In the genomic region with DNA sequence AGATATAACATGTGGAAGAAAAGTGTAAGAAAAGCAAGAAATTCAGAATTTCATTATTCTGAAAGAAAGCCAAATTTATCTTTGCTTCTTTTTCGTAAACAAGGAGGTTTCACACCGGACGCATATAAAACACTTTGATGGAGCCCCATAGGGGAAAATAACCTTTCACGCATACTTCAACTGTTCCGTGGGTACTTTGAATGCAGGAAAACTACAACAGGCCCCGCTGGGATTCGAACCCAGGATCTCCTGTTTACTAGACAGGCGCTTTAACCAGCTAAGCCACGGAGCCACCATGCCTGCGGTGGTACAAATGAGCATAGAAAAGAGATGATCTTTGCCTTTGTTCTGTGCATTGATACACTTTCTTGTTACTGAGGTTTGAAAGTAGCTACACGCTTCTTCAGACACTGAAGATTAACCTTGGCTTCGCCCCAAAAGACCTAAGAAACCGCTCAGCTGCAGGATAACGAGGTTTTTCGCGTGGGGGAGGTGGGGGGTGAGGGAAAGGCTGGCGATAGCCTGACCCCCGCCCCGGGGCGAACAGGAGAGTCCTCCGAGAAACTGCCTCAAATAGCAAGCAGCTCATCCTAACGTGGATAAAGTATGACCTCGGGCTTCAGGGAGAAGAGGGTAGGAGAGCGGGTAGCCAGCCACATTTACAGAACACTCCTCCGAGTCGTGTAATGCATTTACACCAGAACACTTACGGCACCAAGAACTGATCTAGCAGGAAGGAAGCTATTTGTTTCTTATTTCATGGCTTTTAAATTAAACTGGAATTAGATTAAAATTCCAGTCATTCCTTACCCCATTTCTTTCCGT, we compare ENCODE assay signal across 1 cellular context.
A peak's percentile ranks its signal among the peaks of the same experiment; 100 is the strongest.
TF ChIP-seq lines count a peak whose summit lies in the region.

No MANE protein-coding gene starts in this region.

TF ChIP-seq in GM12878, 131 proteins besides CTCF, POLR2A, EP300 and RAD21 (continued from another document and continues in another):
- TF ChIP-seq TAF1 (IDR thresholded peaks at IDR 0.05; ENCODE audit: borderline replicate concordance, low read depth, low read length) = no peak
- no peak for TF ChIP-seq CHD2 (IDR thresholded peaks at IDR 0.05; ENCODE audit: borderline replicate concordance, low read depth, low read length)
- TF ChIP-seq SMARCA5 (IDR thresholded peaks at IDR 0.05) = peak; percentile 86
- no peak for TF ChIP-seq SIX5 (IDR thresholded peaks at IDR 0.05; ENCODE audit: low read depth, low read length, severe bottlenecking)
- no peak; a peak in 1 of 4 replicates for TF ChIP-seq BHLHE40 (IDR thresholded peaks at IDR 0.05; ENCODE audit: borderline replicate concordance in 1 of 2, low read depth in 2 of 2, low read length in 1 of 2)
- TF ChIP-seq CEBPZ (IDR thresholded peaks at IDR 0.05; ENCODE audit: low read depth, low read length) = no peak
- no peak for TF ChIP-seq ESRRA (IDR thresholded peaks at IDR 0.05; ENCODE audit: low read length)
- no peak for TF ChIP-seq MYB (IDR thresholded peaks at IDR 0.05; ENCODE audit: borderline replicate concordance, low read depth, low read length)
- TF ChIP-seq, protein P1, sequence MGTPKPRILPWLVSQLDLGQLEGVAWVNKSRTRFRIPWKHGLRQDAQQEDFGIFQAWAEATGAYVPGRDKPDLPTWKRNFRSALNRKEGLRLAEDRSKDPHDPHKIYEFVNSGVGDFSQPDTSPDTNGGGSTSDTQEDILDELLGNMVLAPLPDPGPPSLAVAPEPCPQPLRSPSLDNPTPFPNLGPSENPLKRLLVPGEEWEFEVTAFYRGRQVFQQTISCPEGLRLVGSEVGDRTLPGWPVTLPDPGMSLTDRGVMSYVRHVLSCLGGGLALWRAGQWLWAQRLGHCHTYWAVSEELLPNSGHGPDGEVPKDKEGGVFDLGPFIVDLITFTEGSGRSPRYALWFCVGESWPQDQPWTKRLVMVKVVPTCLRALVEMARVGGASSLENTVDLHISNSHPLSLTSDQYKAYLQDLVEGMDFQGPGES (IDR thresholded peaks at IDR 0.05) = no peak
- no peak for TF ChIP-seq JUND (IDR thresholded peaks at IDR 0.05; ENCODE audit: low read depth, low read length)
- no peak for TF ChIP-seq ZBTB4 (CRISPR knock-in tag; IDR thresholded peaks at IDR 0.05)
- TF ChIP-seq ZNF592 (IDR thresholded peaks at IDR 0.05) = no peak
- TF ChIP-seq PAX5 (IDR thresholded peaks at IDR 0.05; ENCODE audit: borderline replicate concordance, low read depth, low read length) = no peak
- no peak for TF ChIP-seq NRF1 (conservative IDR thresholded peaks at IDR 0.05; ENCODE audit: low read depth, low read length)
- no peak for TF ChIP-seq SUPT20H (IDR thresholded peaks at IDR 0.05; ENCODE audit: borderline replicate concordance, control insufficient read depth, low read depth, low read length)
- TF ChIP-seq MTA3 (IDR thresholded peaks at IDR 0.05; ENCODE audit: borderline replicate concordance, low read length) = peak; percentile 49; the same call in 1 of the 2 replicates
- TF ChIP-seq STAT1 (conservative IDR thresholded peaks at IDR 0.05) = peak; percentile 80; the same call in 1 of the 2 replicates
- TF ChIP-seq KLF5 (IDR thresholded peaks at IDR 0.05; ENCODE audit: partially characterized antibody) = peak; percentile 86
- TF ChIP-seq, protein P2, sequence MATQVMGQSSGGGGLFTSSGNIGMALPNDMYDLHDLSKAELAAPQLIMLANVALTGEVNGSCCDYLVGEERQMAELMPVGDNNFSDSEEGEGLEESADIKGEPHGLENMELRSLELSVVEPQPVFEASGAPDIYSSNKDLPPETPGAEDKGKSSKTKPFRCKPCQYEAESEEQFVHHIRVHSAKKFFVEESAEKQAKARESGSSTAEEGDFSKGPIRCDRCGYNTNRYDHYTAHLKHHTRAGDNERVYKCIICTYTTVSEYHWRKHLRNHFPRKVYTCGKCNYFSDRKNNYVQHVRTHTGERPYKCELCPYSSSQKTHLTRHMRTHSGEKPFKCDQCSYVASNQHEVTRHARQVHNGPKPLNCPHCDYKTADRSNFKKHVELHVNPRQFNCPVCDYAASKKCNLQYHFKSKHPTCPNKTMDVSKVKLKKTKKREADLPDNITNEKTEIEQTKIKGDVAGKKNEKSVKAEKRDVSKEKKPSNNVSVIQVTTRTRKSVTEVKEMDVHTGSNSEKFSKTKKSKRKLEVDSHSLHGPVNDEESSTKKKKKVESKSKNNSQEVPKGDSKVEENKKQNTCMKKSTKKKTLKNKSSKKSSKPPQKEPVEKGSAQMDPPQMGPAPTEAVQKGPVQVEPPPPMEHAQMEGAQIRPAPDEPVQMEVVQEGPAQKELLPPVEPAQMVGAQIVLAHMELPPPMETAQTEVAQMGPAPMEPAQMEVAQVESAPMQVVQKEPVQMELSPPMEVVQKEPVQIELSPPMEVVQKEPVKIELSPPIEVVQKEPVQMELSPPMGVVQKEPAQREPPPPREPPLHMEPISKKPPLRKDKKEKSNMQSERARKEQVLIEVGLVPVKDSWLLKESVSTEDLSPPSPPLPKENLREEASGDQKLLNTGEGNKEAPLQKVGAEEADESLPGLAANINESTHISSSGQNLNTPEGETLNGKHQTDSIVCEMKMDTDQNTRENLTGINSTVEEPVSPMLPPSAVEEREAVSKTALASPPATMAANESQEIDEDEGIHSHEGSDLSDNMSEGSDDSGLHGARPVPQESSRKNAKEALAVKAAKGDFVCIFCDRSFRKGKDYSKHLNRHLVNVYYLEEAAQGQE (IDR thresholded peaks at IDR 0.05; ENCODE audit: low read depth, low read length) = no peak
- no peak for TF ChIP-seq NR2C2 (IDR thresholded peaks at IDR 0.05; ENCODE audit: borderline replicate concordance, control insufficient read depth, insufficient read length, low read depth)
- no peak for TF ChIP-seq BRCA1 (IDR thresholded peaks at IDR 0.05; ENCODE audit: low read depth, low read length)
- TF ChIP-seq, protein P3, sequence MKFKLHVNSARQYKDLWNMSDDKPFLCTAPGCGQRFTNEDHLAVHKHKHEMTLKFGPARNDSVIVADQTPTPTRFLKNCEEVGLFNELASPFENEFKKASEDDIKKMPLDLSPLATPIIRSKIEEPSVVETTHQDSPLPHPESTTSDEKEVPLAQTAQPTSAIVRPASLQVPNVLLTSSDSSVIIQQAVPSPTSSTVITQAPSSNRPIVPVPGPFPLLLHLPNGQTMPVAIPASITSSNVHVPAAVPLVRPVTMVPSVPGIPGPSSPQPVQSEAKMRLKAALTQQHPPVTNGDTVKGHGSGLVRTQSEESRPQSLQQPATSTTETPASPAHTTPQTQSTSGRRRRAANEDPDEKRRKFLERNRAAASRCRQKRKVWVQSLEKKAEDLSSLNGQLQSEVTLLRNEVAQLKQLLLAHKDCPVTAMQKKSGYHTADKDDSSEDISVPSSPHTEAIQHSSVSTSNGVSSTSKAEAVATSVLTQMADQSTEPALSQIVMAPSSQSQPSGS (IDR thresholded peaks at IDR 0.05; ENCODE audit: low read length) = peak; percentile 62
- TF ChIP-seq, protein P4, sequence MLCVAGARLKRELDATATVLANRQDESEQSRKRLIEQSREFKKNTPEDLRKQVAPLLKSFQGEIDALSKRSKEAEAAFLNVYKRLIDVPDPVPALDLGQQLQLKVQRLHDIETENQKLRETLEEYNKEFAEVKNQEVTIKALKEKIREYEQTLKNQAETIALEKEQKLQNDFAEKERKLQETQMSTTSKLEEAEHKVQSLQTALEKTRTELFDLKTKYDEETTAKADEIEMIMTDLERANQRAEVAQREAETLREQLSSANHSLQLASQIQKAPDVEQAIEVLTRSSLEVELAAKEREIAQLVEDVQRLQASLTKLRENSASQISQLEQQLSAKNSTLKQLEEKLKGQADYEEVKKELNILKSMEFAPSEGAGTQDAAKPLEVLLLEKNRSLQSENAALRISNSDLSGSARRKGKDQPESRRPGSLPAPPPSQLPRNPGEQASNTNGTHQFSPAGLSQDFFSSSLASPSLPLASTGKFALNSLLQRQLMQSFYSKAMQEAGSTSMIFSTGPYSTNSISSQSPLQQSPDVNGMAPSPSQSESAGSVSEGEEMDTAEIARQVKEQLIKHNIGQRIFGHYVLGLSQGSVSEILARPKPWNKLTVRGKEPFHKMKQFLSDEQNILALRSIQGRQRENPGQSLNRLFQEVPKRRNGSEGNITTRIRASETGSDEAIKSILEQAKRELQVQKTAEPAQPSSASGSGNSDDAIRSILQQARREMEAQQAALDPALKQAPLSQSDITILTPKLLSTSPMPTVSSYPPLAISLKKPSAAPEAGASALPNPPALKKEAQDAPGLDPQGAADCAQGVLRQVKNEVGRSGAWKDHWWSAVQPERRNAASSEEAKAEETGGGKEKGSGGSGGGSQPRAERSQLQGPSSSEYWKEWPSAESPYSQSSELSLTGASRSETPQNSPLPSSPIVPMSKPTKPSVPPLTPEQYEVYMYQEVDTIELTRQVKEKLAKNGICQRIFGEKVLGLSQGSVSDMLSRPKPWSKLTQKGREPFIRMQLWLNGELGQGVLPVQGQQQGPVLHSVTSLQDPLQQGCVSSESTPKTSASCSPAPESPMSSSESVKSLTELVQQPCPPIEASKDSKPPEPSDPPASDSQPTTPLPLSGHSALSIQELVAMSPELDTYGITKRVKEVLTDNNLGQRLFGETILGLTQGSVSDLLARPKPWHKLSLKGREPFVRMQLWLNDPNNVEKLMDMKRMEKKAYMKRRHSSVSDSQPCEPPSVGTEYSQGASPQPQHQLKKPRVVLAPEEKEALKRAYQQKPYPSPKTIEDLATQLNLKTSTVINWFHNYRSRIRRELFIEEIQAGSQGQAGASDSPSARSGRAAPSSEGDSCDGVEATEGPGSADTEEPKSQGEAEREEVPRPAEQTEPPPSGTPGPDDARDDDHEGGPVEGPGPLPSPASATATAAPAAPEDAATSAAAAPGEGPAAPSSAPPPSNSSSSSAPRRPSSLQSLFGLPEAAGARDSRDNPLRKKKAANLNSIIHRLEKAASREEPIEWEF (IDR thresholded peaks at IDR 0.05; ENCODE audit: insufficient replicate concordance, low read depth, low read length) = no peak
- no peak for TF ChIP-seq NFXL1 (IDR thresholded peaks at IDR 0.05; ENCODE audit: borderline replicate concordance)
